In genomic region chr17:42521036-42521435, GRCh38 we compare ENCODE assay signal across 10 cellular contexts. TPM values are rescaled to one million over a fixed set of nuclear protein-coding genes. Genes with fewer than 3 reads are reported as not detected.
A peak's percentile ranks its signal among the peaks of the same experiment; 100 is the strongest.
DNase-seq lines count a peak whose midpoint lies in the region; ATAC-seq and TF ChIP-seq lines count a peak whose summit lies in the region.
"Had no signal": no experiment of that assay in that cellular context is flagged by ENCODE, and none has a peak within 500 bp of the region (broad histone marks: within the 10 kb centered on the region; RNA-seq: fewer than 3 reads in every experiment).

No MANE protein-coding gene starts in this region.

- peaks cover 9% of the 10 kb centered on the region for H3K4me1 Mint-ChIP-seq in activated CD4-positive, alpha-beta T cell treated with anti-CD3 and anti-CD28 coated beads, Interleukin-2, amount 10 ng/mL, durations not matched to agents 7 days and 5 days

- H3K27me3 Mint-ChIP-seq in activated CD4-positive, alpha-beta T cell treated with anti-CD3 and anti-CD28 coated beads, Interleukin-2, amount 10 ng/mL, durations not matched to agents 7 days and 5 days, result peaks cover 7% of the 10 kb centered on the region

- DNase-seq in GM23248, result peak; percentile 47
- no peak for DNase-seq in smooth muscle cell (lab: John Stamatoyannopoulos, UW; ENCODE audit: unreplicated experiment)
- DNase-seq in NCI-H69 (lab: John Stamatoyannopoulos, UW), result no peak
- DNase-seq in activated CD4-positive, alpha-beta T cell treated with anti-CD3 and anti-CD28 coated beads, Interleukin-2, amount 10 ng/mL, durations not matched to agents 7 days and 5 days, result no peak
- DNase-seq: foreskin keratinocyte, NCI-H345 had no signal

- H2AFZ ChIP-seq in GM23248 (no peak overlapping the region), smooth muscle cell (ENCODE audit: low read depth) (no peak overlapping the region)

- H3K4me3 ChIP-seq in GM23248 (peak overlapping the region; percentile 43; the same call in 1 of the 2 replicates), smooth muscle cell (no peak overlapping the region)

- peaks cover 78% of the 10 kb centered on the region for H3F3A ChIP-seq in GM23248 (ENCODE audit: insufficient read depth)
- H3F3A ChIP-seq in smooth muscle cell (ENCODE audit: low read depth), result peaks cover 13% of the 10 kb centered on the region

- no peaks in the 10 kb centered on the region for H3K79me2 ChIP-seq in GM23248 (ENCODE audit: insufficient read depth)
- no peaks in the 10 kb centered on the region for H3K79me2 ChIP-seq in smooth muscle cell (ENCODE audit: low read depth)

- no peaks in the 10 kb centered on the region for H3K36me3 Mint-ChIP-seq in activated CD4-positive, alpha-beta T cell treated with anti-CD3 and anti-CD28 coated beads, Interleukin-2, amount 10 ng/mL, durations not matched to agents 7 days and 5 days (ENCODE audit: low read depth)

- no peak for ATAC-seq in HG02678 (IDR thresholded peaks at IDR 0.05; ENCODE audit: unreplicated experiment)
- ATAC-seq in GM18498 (IDR thresholded peaks at IDR 0.05; ENCODE audit: unreplicated experiment), result no peak
- ATAC-seq: foreskin keratinocyte had no signal

- CTCF ChIA-PET in activated CD4-positive, alpha-beta T cell treated with anti-CD3 and anti-CD28 coated beads, Interleukin-2, amount 10 ng/mL, durations not matched to agents 7 days and 5 days (lab: Charles Lee), result interaction anchor here (0.7 to 2.0 kb wide), 5 partner anchors 9 to 207 kb away, joined by 3 to 7 read pairs (median 3); no protein-coding TSS in a partner anchor

- H3K9ac ChIP-seq in GM23248 (peak overlapping the region; percentile 83), smooth muscle cell (ENCODE audit: low read depth) (peak overlapping the region; percentile 37)

- peaks cover 76% of the 10 kb centered on the region for H3K4me1 ChIP-seq in GM23248 (ENCODE audit: insufficient read depth)
- peaks cover 36% of the 10 kb centered on the region for H3K4me1 ChIP-seq in smooth muscle cell (ENCODE audit: low read depth)

- H3K4me3 Mint-ChIP-seq in activated CD4-positive, alpha-beta T cell treated with anti-CD3 and anti-CD28 coated beads, Interleukin-2, amount 10 ng/mL, durations not matched to agents 7 days and 5 days, result no peak overlapping the region

- no peaks in the 10 kb centered on the region for H3K9me3 Mint-ChIP-seq in activated CD4-positive, alpha-beta T cell treated with anti-CD3 and anti-CD28 coated beads, Interleukin-2, amount 10 ng/mL, durations not matched to agents 7 days and 5 days

- no peak for TF ChIP-seq CTCF in smooth muscle cell (IDR thresholded peaks at IDR 0.05; ENCODE audit: borderline replicate concordance, insufficient read depth, poor library complexity, severe bottlenecking)

- H4K20me1 ChIP-seq in GM23248 (ENCODE audit: insufficient read depth) (no peaks in the 10 kb centered on the region), smooth muscle cell (ENCODE audit: low read depth) (no peaks in the 10 kb centered on the region)

- H3K9me3 ChIP-seq in GM23248 (ENCODE audit: low read depth) (no peaks in the 10 kb centered on the region), smooth muscle cell (replicated peaks; ENCODE audit: low read depth) (no peaks in the 10 kb centered on the region)

- no peak overlapping the region for H3K27ac Mint-ChIP-seq in activated CD4-positive, alpha-beta T cell treated with anti-CD3 and anti-CD28 coated beads, Interleukin-2, amount 10 ng/mL, durations not matched to agents 7 days and 5 days

- H3K4me2 ChIP-seq in GM23248 (ENCODE audit: unreplicated experiment) (peak overlapping the region; percentile 74), smooth muscle cell (peak overlapping the region; percentile 69)

- H3K9me2 ChIP-seq in GM23248 (ENCODE audit: insufficient read depth), result no peaks in the 10 kb centered on the region

- H3K36me3 ChIP-seq in GM23248 (ENCODE audit: low read depth) (no peaks in the 10 kb centered on the region), smooth muscle cell (ENCODE audit: low read depth) (no peaks in the 10 kb centered on the region)

- WGBS in GM23248 (ENCODE audit: low coverage in 1 of 2, low lambda C conversion rate in 2 of 2, missing lambda C conversion rate in 2 of 2), 2 experiments, result 22 to 23% methylated on average over 8 of the region's 8 CpGs
- WGBS in smooth muscle cell (ENCODE audit: low lambda C conversion rate), result 78% methylated on average over 8 of the region's 8 CpGs

- peak overlapping the region; percentile 99 for H3K27ac ChIP-seq in GM23248
- H3K27ac ChIP-seq in angular gyrus (ENCODE audit: low read depth, low read length), result peak overlapping the region; percentile 93
- peak overlapping the region; percentile 96 for H3K27ac ChIP-seq in layer of hippocampus (ENCODE audit: low read depth, low read length)
- H3K27ac ChIP-seq in smooth muscle cell (ENCODE audit: low read depth), result peak overlapping the region; percentile 98
- H3K27ac ChIP-seq: foreskin keratinocyte had no signal

- H3K27me3 ChIP-seq in GM23248 (replicated peaks; ENCODE audit: insufficient read depth) (no peaks in the 10 kb centered on the region), layer of hippocampus (ENCODE audit: control insufficient read depth, insufficient read depth, low read length) (no peaks in the 10 kb centered on the region), smooth muscle cell (ENCODE audit: low read depth) (no peaks in the 10 kb centered on the region)
- H3K27me3 ChIP-seq: foreskin keratinocyte had no signal

- in situ Hi-C loops in GM23248 (cut with MboI), result loop anchor here (10.0 kb wide), 1 partner anchor 196 kb away; no protein-coding TSS in a partner anchor

- POLR2A ChIA-PET in activated CD4-positive, alpha-beta T cell treated with anti-CD3 and anti-CD28 coated beads, Interleukin-2, amount 10 ng/mL, durations not matched to agents 7 days and 5 days (lab: Charles Lee), result no interaction called here

RNA-seq across cellular contexts. Expression of gene NAGLU, which starts 15.0 kb away (rescaled TPM):
- total RNA-seq in GM23248 (2014; rRNA removed; shearing (Covaris generic)), result 68.1 and 83.1 TPM in 2 replicates
- polyA plus RNA-seq in GM23248 (2016; fragmentation: Nextera tagmentation; extraction: Ambion mirVana) (36.8 and 39.4 TPM in 2 replicates), smooth muscle cell (39.9 and 51.6 TPM in 2 replicates)
- total RNA-seq in smooth muscle cell, result 23.0 and 27.2 TPM in 2 replicates
- 10 to 100 TPM; 16.4 to 18.8 TPM for total RNA-seq in activated CD4-positive, alpha-beta T cell treated with anti-CD3 and anti-CD28 coated beads, Interleukin-2, amount 10 ng/mL, durations not matched to agents 7 days and 5 days

RNA-seq across cellular contexts. Expression of gene HSD17B1, which starts 31.7 kb away (rescaled TPM):
- total RNA-seq in GM23248 (2014; rRNA removed; shearing (Covaris generic)), result 0.76 and 2.3 TPM in 2 replicates
- polyA plus RNA-seq in GM23248 (2016; fragmentation: Nextera tagmentation; extraction: Ambion mirVana), result 2.6 and 3.0 TPM in 2 replicates
- 0.40 TPM in 1 of 2 replicates, not detected in the other for total RNA-seq in smooth muscle cell
- 3.3 and 3.5 TPM in 2 replicates for polyA plus RNA-seq in smooth muscle cell
- total RNA-seq in activated CD4-positive, alpha-beta T cell treated with anti-CD3 and anti-CD28 coated beads, Interleukin-2, amount 10 ng/mL, durations not matched to agents 7 days and 5 days, result under 1 TPM; 0.73 to 0.97 TPM

RNA-seq across cellular contexts. Expression of gene COASY, which starts 40.9 kb away (rescaled TPM):
- 19.2 and 22.7 TPM in 2 replicates for total RNA-seq in GM23248 (2014; rRNA removed; shearing (Covaris generic))
- polyA plus RNA-seq in GM23248 (2016; fragmentation: Nextera tagmentation; extraction: Ambion mirVana) (50.1 and 56.9 TPM in 2 replicates), smooth muscle cell (65.0 and 68.2 TPM in 2 replicates)
- 16.0 and 23.2 TPM in 2 replicates for total RNA-seq in smooth muscle cell
- total RNA-seq in activated CD4-positive, alpha-beta T cell treated with anti-CD3 and anti-CD28 coated beads, Interleukin-2, amount 10 ng/mL, durations not matched to agents 7 days and 5 days, result 10 to 100 TPM; 72.5 to 86.1 TPM

RNA-seq across cellular contexts. Expression of gene MLX, which starts 45.9 kb away (rescaled TPM):
- total RNA-seq in GM23248 (2014; rRNA removed; shearing (Covaris generic)), result 29.3 and 30.8 TPM in 2 replicates
- polyA plus RNA-seq in GM23248 (2016; fragmentation: Nextera tagmentation; extraction: Ambion mirVana), result 37.0 and 39.3 TPM in 2 replicates
- total RNA-seq in smooth muscle cell, result 21.6 and 30.1 TPM in 2 replicates
- 21.1 and 26.4 TPM in 2 replicates for polyA plus RNA-seq in smooth muscle cell
- 10 to 100 TPM; 56.7 to 62.3 TPM for total RNA-seq in activated CD4-positive, alpha-beta T cell treated with anti-CD3 and anti-CD28 coated beads, Interleukin-2, amount 10 ng/mL, durations not matched to agents 7 days and 5 days

RNA-seq across cellular contexts. Expression of gene PSMC3IP, which starts 56.5 kb away (rescaled TPM):
- 8.2 and 8.9 TPM in 2 replicates for total RNA-seq in GM23248 (2014; rRNA removed; shearing (Covaris generic))
- polyA plus RNA-seq in GM23248 (2016; fragmentation: Nextera tagmentation; extraction: Ambion mirVana) (11.1 and 12.0 TPM in 2 replicates), smooth muscle cell (7.7 and 10.0 TPM in 2 replicates)
- total RNA-seq in smooth muscle cell, result 5.2 and 5.3 TPM in 2 replicates
- total RNA-seq in activated CD4-positive, alpha-beta T cell treated with anti-CD3 and anti-CD28 coated beads, Interleukin-2, amount 10 ng/mL, durations not matched to agents 7 days and 5 days, result 10 to 100 TPM; 17.4 to 18.5 TPM
